In the genomic region with DNA sequence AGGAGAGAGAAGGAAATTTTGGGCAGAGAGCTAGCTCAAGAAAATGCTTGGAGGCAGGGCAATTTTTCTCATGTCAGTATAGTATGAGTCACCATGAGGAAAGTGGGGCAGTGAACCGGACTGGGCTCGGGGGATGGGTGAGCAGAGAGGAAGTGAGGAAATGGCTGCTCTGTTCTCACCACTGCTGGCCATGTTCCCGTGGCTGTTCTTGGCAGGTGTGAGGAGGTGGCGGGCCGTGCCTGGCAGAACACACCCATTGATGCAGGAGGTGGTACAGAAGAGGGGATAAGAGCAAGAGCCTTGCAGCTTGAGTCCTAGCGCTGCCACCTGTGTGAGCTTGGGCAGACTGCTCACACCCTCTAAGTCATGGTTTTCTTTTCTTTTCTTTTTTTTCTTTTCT, we compare ENCODE assay signal across 9 cellular contexts.
DNase-seq lines count a peak whose midpoint lies in the region; ATAC-seq and FAIRE-seq lines count a peak whose summit lies in the region.
"Had no signal": no experiment of that assay in that cellular context is flagged by ENCODE, and none has a peak within 500 bp of the region (broad histone marks: within the 10 kb centered on the region; RNA-seq: fewer than 3 reads in every experiment).

No MANE protein-coding gene starts in this region.

- no peak overlapping the region for H3K4me3 Mint-ChIP-seq in activated naive CD4-positive, alpha-beta T cell treated with anti-CD3 and anti-CD28 coated beads for 36 hours
- H3K4me3 Mint-ChIP-seq: activated naive CD4-positive, alpha-beta T cell treated with anti-CD3 and anti-CD28 coated beads, Interleukin-2, amount 50 U/mL, for 24 hours had no signal

- no peaks in the 10 kb centered on the region for H3K9me3 Mint-ChIP-seq in activated naive CD4-positive, alpha-beta T cell treated with anti-CD3 and anti-CD28 coated beads for 36 hours
- H3K9me3 Mint-ChIP-seq in activated naive CD4-positive, alpha-beta T cell treated with anti-CD3 and anti-CD28 coated beads, Interleukin-2, amount 50 U/mL, for 72 hours = peaks cover 0 to 5% of the 10 kb centered on the region in 2 donors
- H3K9me3 Mint-ChIP-seq: activated naive CD4-positive, alpha-beta T cell treated with anti-CD3 and anti-CD28 coated beads, Interleukin-2, amount 50 U/mL, for 24 hours had no signal

- DNase-seq in activated naive CD4-positive, alpha-beta T cell treated with anti-CD3 and anti-CD28 coated beads for 36 hours = peak; percentile 42
- no peak for DNase-seq in activated naive CD4-positive, alpha-beta T cell treated with anti-CD3 and anti-CD28 coated beads, Interleukin-2, amount 50 U/mL, for 72 hours (ENCODE audit: low spot score in 2 of 2)
- DNase-seq in SW480 (ENCODE audit: low spot score) (peak; percentile 66), cardiac septum (ENCODE audit: low spot score) (peak; percentile 86), small intestine (peak; percentile 8)
- no peak for DNase-seq in effector memory CD4-positive, alpha-beta T cell

- intact Hi-C loops in activated naive CD4-positive, alpha-beta T cell treated with anti-CD3 and anti-CD28 coated beads for 36 hours (cut with micrococcal nuclease) = no loop called here
- intact Hi-C loops in cardiac septum (cut with DNase I) = loop anchor here (2.0 to 10.0 kb wide), 3 partner anchors 37 to 180 kb away; no protein-coding TSS in a partner anchor

- H3K27ac Mint-ChIP-seq in activated naive CD4-positive, alpha-beta T cell treated with anti-CD3 and anti-CD28 coated beads for 36 hours = no peak overlapping the region
- no peak overlapping the region for H3K27ac Mint-ChIP-seq in activated naive CD4-positive, alpha-beta T cell treated with anti-CD3 and anti-CD28 coated beads, Interleukin-2, amount 50 U/mL, for 72 hours
- H3K27ac Mint-ChIP-seq: activated naive CD4-positive, alpha-beta T cell treated with anti-CD3 and anti-CD28 coated beads, Interleukin-2, amount 50 U/mL, for 24 hours had no signal

- no peak overlapping the region for H3K27ac ChIP-seq in small intestine (ENCODE audit: low read depth in 1 of 2, low read length in 1 of 2)
- H3K27ac ChIP-seq in effector memory CD4-positive, alpha-beta T cell (ENCODE audit: insufficient read depth, low read length, poor library complexity, severe bottlenecking) = no peak overlapping the region

- no peaks in the 10 kb centered on the region for H3K27me3 ChIP-seq in small intestine (ENCODE audit: control insufficient read depth in 2 of 2, insufficient read depth in 2 of 2, low read length in 2 of 2)
- H3K27me3 ChIP-seq in effector memory CD4-positive, alpha-beta T cell (replicated peaks; ENCODE audit: control insufficient read depth, insufficient read depth, low read length, poor library complexity, severe bottlenecking) = no peaks in the 10 kb centered on the region

- WGBS in small intestine, 3 donors = 15 to 21% (median 18%) methylated on average over 6 of the region's 6 CpGs

- no peak overlapping the region for H3K4me3 ChIP-seq in small intestine (ENCODE audit: low read depth in 1 of 2, low read length in 2 of 2)
- no peak overlapping the region for H3K4me3 ChIP-seq in effector memory CD4-positive, alpha-beta T cell (ENCODE audit: insufficient read depth, low read depth, low read length, poor library complexity, severe bottlenecking)

- peaks cover 9% of the 10 kb centered on the region for H3K27me3 Mint-ChIP-seq in activated naive CD4-positive, alpha-beta T cell treated with anti-CD3 and anti-CD28 coated beads for 36 hours (ENCODE audit: low read depth)

- H3K36me3 ChIP-seq in small intestine (ENCODE audit: control insufficient read depth in 2 of 2, insufficient read depth in 2 of 2, low read length in 2 of 2) = no peaks in the 10 kb centered on the region
- H3K36me3 ChIP-seq in effector memory CD4-positive, alpha-beta T cell (ENCODE audit: control insufficient read depth, insufficient read depth, low read length) = no peaks in the 10 kb centered on the region

- H3K9me3 ChIP-seq in small intestine (ENCODE audit: control insufficient read depth, low read depth) = no peaks in the 10 kb centered on the region
- no peaks in the 10 kb centered on the region for H3K9me3 ChIP-seq in effector memory CD4-positive, alpha-beta T cell (ENCODE audit: control insufficient read depth, low read length)

- FAIRE-seq in small intestine (lab: Jason Lieb, UNC) = no peak

- H3K4me1 ChIP-seq in small intestine (ENCODE audit: control insufficient read depth in 2 of 2, insufficient read depth in 1 of 2, low read depth in 1 of 2, low read length in 1 of 2) = no peaks in the 10 kb centered on the region
- no peaks in the 10 kb centered on the region for H3K4me1 ChIP-seq in effector memory CD4-positive, alpha-beta T cell (ENCODE audit: control insufficient read depth, insufficient read depth, low read length, poor library complexity, severe bottlenecking)

- CTCF ChIA-PET in activated naive CD4-positive, alpha-beta T cell treated with anti-CD3 and anti-CD28 coated beads for 36 hours (lab: Charles Lee) = no interaction called here

- no peaks in the 10 kb centered on the region for H3K36me3 Mint-ChIP-seq in activated naive CD4-positive, alpha-beta T cell treated with anti-CD3 and anti-CD28 coated beads for 36 hours (ENCODE audit: low read depth)
- no peaks in the 10 kb centered on the region for H3K36me3 Mint-ChIP-seq in activated naive CD4-positive, alpha-beta T cell treated with anti-CD3 and anti-CD28 coated beads, Interleukin-2, amount 50 U/mL, for 72 hours
- H3K36me3 Mint-ChIP-seq: activated naive CD4-positive, alpha-beta T cell treated with anti-CD3 and anti-CD28 coated beads, Interleukin-2, amount 50 U/mL, for 24 hours had no signal

- no peaks in the 10 kb centered on the region for H3K4me1 Mint-ChIP-seq in activated naive CD4-positive, alpha-beta T cell treated with anti-CD3 and anti-CD28 coated beads for 36 hours (ENCODE audit: low read depth)
- H3K4me1 Mint-ChIP-seq: activated naive CD4-positive, alpha-beta T cell treated with anti-CD3 and anti-CD28 coated beads, Interleukin-2, amount 50 U/mL, for 24 hours had no signal

- ATAC-seq in activated naive CD4-positive, alpha-beta T cell treated with anti-CD3 and anti-CD28 coated beads, Interleukin-2, amount 50 U/mL, for 72 hours = no peak
- peak; percentile 61 for ATAC-seq in HG03521 (IDR thresholded peaks at IDR 0.05; ENCODE audit: unreplicated experiment)
- ATAC-seq in HG02571 (IDR thresholded peaks at IDR 0.05; ENCODE audit: unreplicated experiment) = no peak

Comparison
In these comparisons a context has a peak if more than half of its experiments do, and no peak if none do; other contexts are left out.
1. DNase-seq: peak in activated naive CD4-positive, alpha-beta T cell treated with anti-CD3 and anti-CD28 coated beads for 36 hours (single experiment), SW480 (single experiment), cardiac septum (single experiment) and small intestine (single experiment); none in activated naive CD4-positive, alpha-beta T cell treated with anti-CD3 and anti-CD28 coated beads, Interleukin-2, amount 50 U/mL, for 72 hours (0 of 2) and effector memory CD4-positive, alpha-beta T cell (0 of 3).